Comparison of ENCODE assay signal across 8 cellular contexts in the genomic region with DNA sequence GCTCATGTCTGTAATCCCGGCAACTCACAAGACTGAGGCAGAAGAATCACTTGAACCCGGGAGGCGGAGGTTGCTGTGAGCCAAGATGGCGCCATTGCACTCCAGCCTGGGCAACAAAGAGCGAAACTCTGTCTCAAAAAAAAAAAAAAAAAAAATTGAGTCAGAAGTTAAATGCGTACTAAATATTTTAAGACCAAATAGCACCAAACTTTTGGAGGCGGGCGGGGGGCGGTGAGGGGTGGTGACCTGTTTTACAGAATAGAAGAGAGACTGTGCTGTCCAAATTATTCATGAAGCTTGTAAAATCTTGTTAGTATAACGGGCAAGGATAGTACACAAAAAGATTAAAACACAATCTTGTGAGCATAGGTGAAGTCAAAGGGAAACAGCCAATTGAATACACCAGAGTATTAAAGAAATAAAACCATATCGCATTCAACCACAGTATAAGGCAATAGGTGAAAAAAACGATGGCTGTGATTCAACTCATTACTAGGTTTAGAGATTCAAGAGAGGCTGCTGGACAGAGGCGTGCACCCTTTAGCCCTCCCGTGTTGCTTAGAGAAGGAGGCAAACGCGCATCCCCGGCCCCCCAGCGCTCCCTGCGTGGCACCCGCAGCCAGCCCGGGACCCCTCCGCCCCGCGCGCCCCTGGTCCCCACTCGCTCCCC. TPM values are rescaled to one million over a fixed set of nuclear protein-coding genes. Genes with fewer than 3 reads are reported as not detected.
DNase-seq lines count a peak whose midpoint lies in the region; ATAC-seq, FAIRE-seq and TF ChIP-seq lines count a peak whose summit lies in the region.

No MANE protein-coding gene starts in this region.

- peaks cover 53 to 87% (median 71%) of the 10 kb centered on the region in 5 donors for H3K9me3 Mint-ChIP-seq in CD8-positive, alpha-beta memory T cell
- H3K9me3 Mint-ChIP-seq in WTC11 = peaks cover 37% of the 10 kb centered on the region

- H3K36me3 Mint-ChIP-seq in CD8-positive, alpha-beta memory T cell = peaks cover 24 to 74% (median 74%) of the 10 kb centered on the region in 3 donors
- H3K36me3 Mint-ChIP-seq in WTC11 = peaks cover 70% of the 10 kb centered on the region

- H3K4me1 ChIP-seq in CD8-positive, alpha-beta memory T cell (ENCODE audit: insufficient read depth, low read length) = peaks cover 9% of the 10 kb centered on the region
- H3K4me1 ChIP-seq in trophoblast cell (ENCODE audit: control insufficient read depth in 1 of 2, insufficient read depth in 2 of 2, low read length in 2 of 2) = peaks cover 2 to 3% of the 10 kb centered on the region in 2 experiments

- H3K18ac ChIP-seq in trophoblast cell (ENCODE audit: low read length) = peak overlapping the region; percentile 81

- H3K4me3 ChIP-seq in CD8-positive, alpha-beta memory T cell (ENCODE audit: low read length) = peak overlapping the region; percentile 73
- H3K4me3 ChIP-seq in fibroblast of villous mesenchyme (ENCODE audit: low read depth, low read length) (peak overlapping the region; percentile 92), trophoblast cell (ENCODE audit: low read depth, low read length) (peak overlapping the region; percentile 88)

- H3K14ac ChIP-seq in trophoblast cell (ENCODE audit: low read length) = peak overlapping the region; percentile 81

- H2BK12ac ChIP-seq in trophoblast cell (ENCODE audit: low read length) = no peak overlapping the region

- H3K4me1 Mint-ChIP-seq in CD8-positive, alpha-beta memory T cell = peaks cover 19 to 27% (median 24%) of the 10 kb centered on the region in 3 donors
- peaks cover 7% of the 10 kb centered on the region for H3K4me1 Mint-ChIP-seq in WTC11

- H3K27ac Mint-ChIP-seq in CD8-positive, alpha-beta memory T cell = peak overlapping the region; percentile 97 to 100 (median 99)
- H3K27ac Mint-ChIP-seq in WTC11 = peak overlapping the region; percentile 83

- no peak overlapping the region for H3K23ac ChIP-seq in trophoblast cell (ENCODE audit: low read length)

- DNase-seq in CD8-positive, alpha-beta memory T cell = no peak
- DNase-seq in WTC11 (ENCODE audit: low spot score) = no peak
- DNase-seq in fibroblast of villous mesenchyme (ENCODE audit: low read depth) = peak; percentile 55
- peak in 1 of 2 donors; percentile 60 for DNase-seq in trophoblast cell
- DNase-seq in frontal cortex (ENCODE audit: low spot score in 2 of 2) = no peak
- DNase-seq in LoVo (ENCODE audit: low spot score) = no peak

- peaks cover 4% of the 10 kb centered on the region for H3K79me2 ChIP-seq in trophoblast cell (ENCODE audit: control insufficient read depth, insufficient read depth, low read length, poor library complexity)

- peak overlapping the region; percentile 70 for H2BK5ac ChIP-seq in trophoblast cell (ENCODE audit: low read depth, low read length, poor library complexity)

- peak overlapping the region; percentile 29 for H2BK120ac ChIP-seq in trophoblast cell (ENCODE audit: insufficient read depth, low read length, poor library complexity)

- WGBS in trophoblast cell (ENCODE audit: extremely low coverage, insufficient coverage, insufficient read length) = no CpG with 5 or more reads among the region's 26 CpGs

- peaks cover 5% of the 10 kb centered on the region for H3K36me3 ChIP-seq in CD8-positive, alpha-beta memory T cell (ENCODE audit: insufficient read depth, low read length)
- peaks cover 6 to 8% of the 10 kb centered on the region in 2 experiments for H3K36me3 ChIP-seq in trophoblast cell (ENCODE audit: control insufficient read depth in 1 of 2, insufficient read depth in 2 of 2, low read length in 2 of 2)

- peak overlapping the region; percentile 94 for H3K27ac ChIP-seq in CD8-positive, alpha-beta memory T cell (ENCODE audit: low read depth, low read length)
- peak overlapping the region; percentile 74 for H3K27ac ChIP-seq in trophoblast cell (ENCODE audit: low read depth, low read length)

- peak overlapping the region; percentile 64 for H3K9ac ChIP-seq in trophoblast cell (ENCODE audit: low read length)

- no peak for FAIRE-seq in frontal cortex (lab: Jason Lieb, UNC)

- peak overlapping the region; percentile 50 for H4K91ac ChIP-seq in trophoblast cell (ENCODE audit: low read depth, low read length)

- peaks cover 8% of the 10 kb centered on the region for H3K79me1 ChIP-seq in trophoblast cell (ENCODE audit: low read length)

- H3K27me3 Mint-ChIP-seq in CD8-positive, alpha-beta memory T cell = peaks cover 0 to 5% of the 10 kb centered on the region in 2 donors
- H3K27me3 Mint-ChIP-seq in WTC11 (ENCODE audit: low read depth) = peaks cover 4% of the 10 kb centered on the region

- H3K9me3 ChIP-seq in CD8-positive, alpha-beta memory T cell (ENCODE audit: low read length) = peaks cover 28% of the 10 kb centered on the region
- H3K9me3 ChIP-seq in trophoblast cell (ENCODE audit: insufficient read depth, low read depth, low read length) = peaks cover 11% of the 10 kb centered on the region

- no peak overlapping the region for H2AK5ac ChIP-seq in trophoblast cell (ENCODE audit: low read length)

- H4K8ac ChIP-seq in trophoblast cell (ENCODE audit: low read depth, low read length) = peak overlapping the region; percentile 79

- peak; percentile 5 for ATAC-seq in HG02973 (IDR thresholded peaks at IDR 0.05; ENCODE audit: unreplicated experiment)
- peak; percentile 4 for ATAC-seq in WTC11
- no peak for ATAC-seq in GM19035 (IDR thresholded peaks at IDR 0.05; ENCODE audit: unreplicated experiment)

- peak overlapping the region; percentile 68 for H4K12ac ChIP-seq in trophoblast cell (ENCODE audit: low read depth, low read length)

- peak overlapping the region; percentile 91 to 98 (median 97) for H3K4me3 Mint-ChIP-seq in CD8-positive, alpha-beta memory T cell
- H3K4me3 Mint-ChIP-seq in WTC11 = peak overlapping the region; percentile 96

- POLR2A ChIA-PET in CD8-positive, alpha-beta memory T cell (lab: Charles Lee) = interaction anchor here (0.5 to 2.1 kb wide), 6 partner anchors 29 to 242 kb away, joined by 3 to 10 read pairs (median 4); partner anchors contain the start of genes CHFR and ZNF84
- POLR2A ChIA-PET in WTC11 (lab: Charles Lee) = interaction anchor here (0.8 to 1.0 kb wide), 3 partner anchors 48 to 90 kb away, joined by 3 to 7 read pairs (median 3); partner anchors contain the start of gene ZNF268

- no peak for TF ChIP-seq CTCF in WTC11 (IDR thresholded peaks at IDR 0.05)
- no peak for TF ChIP-seq CTCF in fibroblast of villous mesenchyme (IDR thresholded peaks at IDR 0.05; ENCODE audit: insufficient read depth, low read depth, low read length)

- no peak overlapping the region for H3K4ac ChIP-seq in trophoblast cell (ENCODE audit: low read depth, low read length)

- peak overlapping the region; percentile 98 for H2AFZ ChIP-seq in trophoblast cell (ENCODE audit: insufficient read depth, low read length, poor library complexity)

- H3K27me3 ChIP-seq in CD8-positive, alpha-beta memory T cell (ENCODE audit: insufficient read depth, low read length, poor library complexity, severe bottlenecking) = no peaks in the 10 kb centered on the region
- no peaks in the 10 kb centered on the region for H3K27me3 ChIP-seq in trophoblast cell (ENCODE audit: insufficient read depth, low read length)

- CTCF ChIA-PET in CD8-positive, alpha-beta memory T cell (lab: Charles Lee) = interaction anchor here (0.9 to 2.5 kb wide), 3 partner anchors 48 to 52 kb away, joined by 3 to 6 read pairs (median 5); partner anchors contain the start of gene ZNF268
- CTCF ChIA-PET in WTC11 (lab: Charles Lee) = interaction anchor here (1.0 to 1.5 kb wide), 2 partner anchors 50 to 52 kb away, joined by 3 to 9 read pairs; partner anchors contain the start of gene ZNF268

- peak overlapping the region; percentile 75 for H3K4me2 ChIP-seq in trophoblast cell (ENCODE audit: low read length)

TF ChIP-seq in WTC11, 78 proteins besides CTCF, POLR2A, EP300 and RAD21 (continues in another document):
- TF ChIP-seq CBFB (CRISPR knock-in tag; IDR thresholded peaks at IDR 0.05; ENCODE audit: low read depth) (no peak), ATF1 (CRISPR knock-in tag; IDR thresholded peaks at IDR 0.05) (peak; percentile 36; the same call in 1 of the 2 replicates)
- TF ChIP-seq, protein P1, sequence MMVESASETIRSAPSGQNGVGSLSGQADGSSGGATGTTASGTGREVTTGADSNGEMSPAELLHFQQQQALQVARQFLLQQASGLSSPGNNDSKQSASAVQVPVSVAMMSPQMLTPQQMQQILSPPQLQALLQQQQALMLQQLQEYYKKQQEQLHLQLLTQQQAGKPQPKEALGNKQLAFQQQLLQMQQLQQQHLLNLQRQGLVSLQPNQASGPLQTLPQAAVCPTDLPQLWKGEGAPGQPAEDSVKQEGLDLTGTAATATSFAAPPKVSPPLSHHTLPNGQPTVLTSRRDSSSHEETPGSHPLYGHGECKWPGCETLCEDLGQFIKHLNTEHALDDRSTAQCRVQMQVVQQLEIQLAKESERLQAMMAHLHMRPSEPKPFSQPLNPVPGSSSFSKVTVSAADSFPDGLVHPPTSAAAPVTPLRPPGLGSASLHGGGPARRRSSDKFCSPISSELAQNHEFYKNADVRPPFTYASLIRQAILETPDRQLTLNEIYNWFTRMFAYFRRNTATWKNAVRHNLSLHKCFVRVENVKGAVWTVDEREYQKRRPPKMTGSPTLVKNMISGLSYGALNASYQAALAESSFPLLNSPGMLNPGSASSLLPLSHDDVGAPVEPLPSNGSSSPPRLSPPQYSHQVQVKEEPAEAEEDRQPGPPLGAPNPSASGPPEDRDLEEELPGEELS (CRISPR knock-in tag; IDR thresholded peaks at IDR 0.05) = peak; percentile 37; the same call in 1 of the 2 replicates

RNA-seq across cellular contexts. Expression of gene ZNF891, which starts 0.6 kb away (rescaled TPM):
- total RNA-seq in CD8-positive, alpha-beta memory T cell = 1 to 10 TPM; 2.0 to 2.1 TPM
- polyA plus RNA-seq in CD8-positive, alpha-beta memory T cell = 0.69 TPM
- total RNA-seq in WTC11 (2021) (3.4 to 3.8 TPM (median 3.4 TPM) in 3 replicates), fibroblast of villous mesenchyme (0.86 and 0.97 TPM in 2 replicates), frontal cortex (6.9 TPM)
- polyA plus RNA-seq in trophoblast cell (2013) = 0.51 TPM in 2 replicates

RNA-seq across cellular contexts. Expression of gene ZNF10, which starts 0.9 kb away (rescaled TPM):
- total RNA-seq in CD8-positive, alpha-beta memory T cell = 1 to 10 TPM; 4.5 to 5.6 TPM
- 13.6 TPM for polyA plus RNA-seq in CD8-positive, alpha-beta memory T cell
- total RNA-seq in WTC11 (2021) = 10.1 to 11.7 TPM (median 10.5 TPM) in 3 replicates
- total RNA-seq in fibroblast of villous mesenchyme = 5.2 TPM in 2 replicates
- 4.3 and 4.5 TPM in 2 replicates for polyA plus RNA-seq in trophoblast cell (2013)
- 32.6 TPM for total RNA-seq in frontal cortex

RNA-seq across cellular contexts. Expression of gene ZNF140, which starts 48.8 kb away (rescaled TPM):
- total RNA-seq in CD8-positive, alpha-beta memory T cell = 10 to 100 TPM; 13.5 to 14.8 TPM
- polyA plus RNA-seq in CD8-positive, alpha-beta memory T cell = 21.3 TPM
- total RNA-seq in WTC11 (2021) = 10.3 to 13.8 TPM (median 12.8 TPM) in 3 replicates
- total RNA-seq in fibroblast of villous mesenchyme = 19.3 and 25.0 TPM in 2 replicates
- 11.6 and 11.9 TPM in 2 replicates for polyA plus RNA-seq in trophoblast cell (2013)
- total RNA-seq in frontal cortex = 75.8 TPM

RNA-seq across cellular contexts. Expression of gene ZNF268, which starts 51.8 kb away (rescaled TPM):
- 10 to 100 TPM; 22.6 TPM for total RNA-seq in CD8-positive, alpha-beta memory T cell
- 19.8 TPM for polyA plus RNA-seq in CD8-positive, alpha-beta memory T cell
- 17.3 to 25.3 TPM (median 21.3 TPM) in 3 replicates for total RNA-seq in WTC11 (2021)
- total RNA-seq in fibroblast of villous mesenchyme = 19.6 and 23.3 TPM in 2 replicates
- 7.7 and 8.1 TPM in 2 replicates for polyA plus RNA-seq in trophoblast cell (2013)
- 27.3 TPM for total RNA-seq in frontal cortex
